In genomic region chr2:109921543-109922384, GRCh38 we compare ENCODE assay signal across 9 cellular contexts. TPM values are rescaled to one million over a fixed set of nuclear protein-coding genes. Genes with fewer than 3 reads are reported as not detected.
A peak's percentile ranks its signal among the peaks of the same experiment; 100 is the strongest.
DNase-seq lines count a peak whose midpoint lies in the region; ATAC-seq and TF ChIP-seq lines count a peak whose summit lies in the region.
"Not testable (repeated sequence)": the region's sequence is repeated elsewhere in the genome, so short reads cannot be mapped to it uniquely, and the experiment has no call there.
"Had no signal": no experiment of that assay in that cellular context is flagged by ENCODE, and none has a peak within 500 bp of the region (broad histone marks: within the 10 kb centered on the region; RNA-seq: fewer than 3 reads in every experiment).

No MANE protein-coding gene starts in this region.

- ATAC-seq in HCT116 (peak; percentile 69), SK-N-SH treated with all-trans-retinoic acid at 6 μM for 48 hours (peak; percentile 88), foreskin keratinocyte (peak; percentile 88), left cardiac atrium (peak; percentile 80 to 88), left lung (peak; percentile 82), omental fat pad (ENCODE audit: low FRiP score) (peak; percentile 96), thoracic aorta (ENCODE audit: insufficient number of reproducible peaks, low FRiP score, low read depth) (peak; percentile 70)

- H3K79me2 ChIP-seq in HCT116 (ENCODE audit: insufficient read depth, low read length), result not testable (repeated sequence)

- BruUV-seq in HCT116 (replicated peaks; lab: Mats Ljungman, UMichigan), result not testable (repeated sequence)

- TF ChIP-seq RAD21 in HCT116 (IDR thresholded peaks at IDR 0.05; ENCODE audit: low read depth), result not testable (repeated sequence)

- TF ChIP-seq POLR2A in HCT116 (IDR thresholded peaks at IDR 0.05; ENCODE audit: borderline replicate concordance, extremely low read depth, insufficient read depth, insufficient read length), result not testable (repeated sequence)

- RAD21 ChIA-PET in HCT116 (lab: Charles Lee; ENCODE audit: low non-redundant PET in 1 of 2, low total read pairs in 2 of 2, uncharacterized antibody in 2 of 2, unreplicated experiment in 2 of 2), result not testable (repeated sequence)

- not testable (repeated sequence) for H3K4me3 ChIP-seq in HCT116 (replicated peaks in 1 of 2; ENCODE audit: low read depth in 1 of 2, low read length in 2 of 2); left lung; thoracic aorta

- H3K27ac ChIP-seq in HCT116 (ENCODE audit: low read depth, low read length); foreskin keratinocyte; left lung; thoracic aorta: not testable (repeated sequence)

- not testable (repeated sequence) for H3K9me2 ChIP-seq in HCT116 (ENCODE audit: insufficient read depth)

- H4K20me1 ChIP-seq in HCT116 (ENCODE audit: insufficient read depth), result not testable (repeated sequence)

- not testable (repeated sequence) for H3K4me1 ChIP-seq in HCT116 (ENCODE audit: control insufficient read depth in 1 of 2, insufficient read depth in 2 of 2, low read length in 2 of 2); foreskin keratinocyte; left lung; thoracic aorta (ENCODE audit: control insufficient read depth in 1 of 2, low read depth in 2 of 2)

- not testable (repeated sequence) for H2AFZ ChIP-seq in HCT116 (ENCODE audit: low read depth, low read length, poor library complexity, severe bottlenecking)

- POLR2A ChIA-PET in HCT116 (lab: Charles Lee), result not testable (repeated sequence)

- TF ChIP-seq CTCF in HCT116 (IDR thresholded peaks at IDR 0.05 in 2 of 3, conservative IDR thresholded peaks at IDR 0.05 in 1 of 3; ENCODE audit: borderline replicate concordance in 1 of 3, insufficient read depth in 1 of 3, low read depth in 2 of 3, low read length in 2 of 3); foreskin keratinocyte (conservative IDR thresholded peaks at IDR 0.05); left lung (IDR thresholded peaks at IDR 0.05); omental fat pad (IDR thresholded peaks at IDR 0.05); thoracic aorta (IDR thresholded peaks at IDR 0.05): not testable (repeated sequence)

- H3K27me3 ChIP-seq in HCT116 (ENCODE audit: insufficient read depth, low read length); foreskin keratinocyte; left lung; thoracic aorta (replicated peaks; ENCODE audit: insufficient read depth): not testable (repeated sequence)

- H3K9ac ChIP-seq in HCT116 (ENCODE audit: low read length), result not testable (repeated sequence)

- H3K36me3 ChIP-seq in HCT116 (ENCODE audit: control insufficient read depth in 1 of 2, insufficient read depth in 2 of 2, low read length in 2 of 2); left lung; thoracic aorta: not testable (repeated sequence)

- not testable (repeated sequence) for DNase-seq in HCT116 (ENCODE audit: low read depth, low spot score); foreskin keratinocyte; left cardiac atrium; left lung; omental fat pad (ENCODE audit: low spot score); thoracic aorta (ENCODE audit: low spot score)

- H3K9me3 ChIP-seq in HCT116 (ENCODE audit: control insufficient read depth in 1 of 2, insufficient read depth in 1 of 2, low read depth in 1 of 2, low read length in 2 of 2); left lung; thoracic aorta: not testable (repeated sequence)

- intact Hi-C loops in HCT116 (cut with micrococcal nuclease); left cardiac atrium (cut with DNase I); left lung (cut with DNase I): not testable (repeated sequence)

- not testable (repeated sequence) for H3K4me2 ChIP-seq in HCT116 (ENCODE audit: low read length)

- CTCF ChIA-PET in HCT116 (lab: Charles Lee), result not testable (repeated sequence)

RNA-seq across cellular contexts. Expression of gene LIMS3, which starts 23.3 kb away (rescaled TPM):
- total RNA-seq in HCT116 (2021; ENCODE audit: unreplicated experiment) (1.1 TPM), foreskin keratinocyte (1.2 TPM in 1 of 2 replicates, not detected in the other), left cardiac atrium (1 to 10 TPM; 3.0 to 6.3 TPM), left lung (1 to 10 TPM; 1.5 to 1.7 TPM), omental fat pad (1 to 10 TPM in 3 of 4 donors, not detected in 1; 1.2 to 2.4 (median 2.2) TPM), thoracic aorta (10 to 100 TPM; 16.3 to 43.6 TPM)
- 0.61 and 1.00 TPM in 2 replicates for polyA plus RNA-seq in HCT116 (2012)
- 0.08 and 0.17 TPM in 2 replicates for polyA plus RNA-seq in foreskin keratinocyte
- total RNA-seq: G401, H4 had no signal
